In genomic region chr19:45884682-45885555, GRCh38 we compare ENCODE assay signal across 8 cellular contexts. TPM values are rescaled to one million over a fixed set of nuclear protein-coding genes. Genes with fewer than 3 reads are reported as not detected.
DNase-seq lines count a peak whose midpoint lies in the region; ATAC-seq, FAIRE-seq and TF ChIP-seq lines count a peak whose summit lies in the region.

No MANE protein-coding gene starts in this region.

- CTCF ChIA-PET in AG04450 (lab: Charles Lee), result interaction anchor here (0.6 to 0.8 kb wide), 3 partner anchors 18 to 116 kb away, joined by 3 to 7 read pairs (median 3); partner anchors contain the start of genes FOXA3, MYPOP, SIX5 and SYMPK

- FAIRE-seq in pancreas (lab: Jason Lieb, UNC), result no peak

- WGBS in pancreas, 2 donors, result 19 to 23% methylated on average over 66 to 72 of the region's 72 CpGs

- POLR2A ChIA-PET in AG04450 (lab: Yijun Ruan, JAX), result interaction anchor here (1.4 kb wide), 1 partner anchor 22 kb away, joined by 6 read pairs; the partner anchor contains the start of gene SYMPK

- TF ChIP-seq CTCF in AG04450 (IDR thresholded peaks at IDR 0.05; ENCODE audit: low read depth, low read length), result no peak
- TF ChIP-seq CTCF in GM13977 (IDR thresholded peaks at IDR 0.05; ENCODE audit: extremely low read depth, insufficient read depth, missing control alignments), result no peak
- TF ChIP-seq CTCF in epithelial cell of proximal tubule (conservative IDR thresholded peaks at IDR 0.05; ENCODE audit: low read depth, low read length), result no peak
- TF ChIP-seq CTCF in pancreas (IDR thresholded peaks at IDR 0.05), result no peak

- in situ Hi-C loops in GM13977 (cut with MboI; ENCODE audit: low pct_unique_long_range_greater_than_20kb, low sequenced_read_pairs, unreplicated experiment), result no loop called here

- intact Hi-C loops in pancreas (cut with DNase I), result no loop called here

- ATAC-seq in pancreas (no peak), HG03196 (IDR thresholded peaks at IDR 0.05; ENCODE audit: unreplicated experiment) (no peak)

- DNase-seq in AG04450 (ENCODE audit: low read depth, low spot score) (no peak), GM13977 (ENCODE audit: low spot score) (peak; percentile 67), SJCRH30 (peak; percentile 33 to 48), epithelial cell of proximal tubule (ENCODE audit: low read depth) (no peak), pancreas (peak in 5 of 6 donors; percentile 54 to 89 (median 70)), LoVo (ENCODE audit: low spot score) (no peak), inferior parietal cortex (ENCODE audit: extremely low spot score) (no peak)

- peaks cover 4% of the 10 kb centered on the region; the same call in 1 of the 2 replicates for H3K36me3 ChIP-seq in SJCRH30
- H3K36me3 ChIP-seq in pancreas, result no peaks in the 10 kb centered on the region

- H3K27ac ChIP-seq in AG04450 (ENCODE audit: low read depth, low read length), result no peak overlapping the region
- H3K27ac ChIP-seq in SJCRH30, result peak overlapping the region; percentile 69; the same call in 1 of the 2 replicates
- H3K27ac ChIP-seq in pancreas, result peak overlapping the region; percentile 73 to 92 (median 86)

- H3K4me3 ChIP-seq in AG04450 (ENCODE audit: low read depth, low read length) (peak overlapping the region; percentile 73), SJCRH30 (peak overlapping the region; percentile 80), epithelial cell of proximal tubule (ENCODE audit: low read depth, low read length) (peak overlapping the region; percentile 70), pancreas (peak overlapping the region; percentile 72 to 83 (median 80))

- H3K27me3 ChIP-seq in AG04450 (ENCODE audit: control insufficient read depth, insufficient read depth, low read length) (no peaks in the 10 kb centered on the region), SJCRH30 (no peaks in the 10 kb centered on the region), pancreas (no peaks in the 10 kb centered on the region)

- H3K9me3 ChIP-seq in AG04450 (ENCODE audit: control insufficient read depth, insufficient read depth, low read length) (peaks cover 6% of the 10 kb centered on the region; the same call in 1 of the 2 replicates), SJCRH30 (replicated peaks) (no peaks in the 10 kb centered on the region), pancreas (no peaks in the 10 kb centered on the region)

- H3K4me1 ChIP-seq in SJCRH30 (peaks cover 27% of the 10 kb centered on the region), pancreas (peaks cover 18 to 37% (median 33%) of the 10 kb centered on the region in 3 donors)

RNA-seq across cellular contexts. Expression of gene IRF2BP1, which starts 1.0 kb away (rescaled TPM):
- polyA plus RNA-seq in AG04450 (2011; rRNA removed) (5.0 and 6.5 TPM in 2 replicates), pancreas (10 to 100 TPM; 13.3 to 21.5 TPM)
- polyA minus RNA-seq in AG04450 (2011; rRNA and poly(A)+ RNA removed), result 5.9 and 7.0 TPM in 2 replicates
- total RNA-seq in SJCRH30 (2014; rRNA removed; shearing (Covaris generic)), result 31.0 and 31.4 TPM in 2 replicates
- total RNA-seq in epithelial cell of proximal tubule (26.8 and 31.2 TPM in 2 replicates), pancreas (10 to 100 TPM; 10.0 to 19.4 (median 14.7) TPM)

RNA-seq across cellular contexts. Expression of gene MYPOP, which starts 17.5 kb away (rescaled TPM):
- polyA plus RNA-seq in AG04450 (2011; rRNA removed) (1.4 and 1.6 TPM in 2 replicates), pancreas (1 to 10 TPM; 5.2 to 6.9 TPM)
- 0.70 and 1.4 TPM in 2 replicates for polyA minus RNA-seq in AG04450 (2011; rRNA and poly(A)+ RNA removed)
- total RNA-seq in SJCRH30 (2014; rRNA removed; shearing (Covaris generic)), result 1.8 and 2.5 TPM in 2 replicates
- total RNA-seq in epithelial cell of proximal tubule (1.3 and 2.0 TPM in 2 replicates), pancreas (1 to 10 TPM; 3.6 to 5.6 (median 4.4) TPM)

RNA-seq across cellular contexts. Expression of gene FOXA3, which starts 20.8 kb away (rescaled TPM):
- polyA plus RNA-seq in AG04450 (2011; rRNA removed), result not detected in 2 replicates
- not detected in 2 replicates for polyA minus RNA-seq in AG04450 (2011; rRNA and poly(A)+ RNA removed)
- 0.45 and 0.53 TPM in 2 replicates for total RNA-seq in SJCRH30 (2014; rRNA removed; shearing (Covaris generic))
- 1.1 and 2.8 TPM in 2 replicates for total RNA-seq in epithelial cell of proximal tubule
- 10 to 100 TPM; 20.6 to 45.0 (median 28.3) TPM for total RNA-seq in pancreas
- polyA plus RNA-seq in pancreas, result 10 to 100 TPM; 19.8 to 24.1 TPM

RNA-seq across cellular contexts. Expression of gene SYMPK, which starts 22.0 kb away (rescaled TPM):
- polyA plus RNA-seq in AG04450 (2011; rRNA removed) (54.3 and 63.1 TPM in 2 replicates), pancreas (100 to 1,000 TPM; 133 to 142 TPM)
- 71.8 and 83.3 TPM in 2 replicates for polyA minus RNA-seq in AG04450 (2011; rRNA and poly(A)+ RNA removed)
- 25.6 and 32.6 TPM in 2 replicates for total RNA-seq in SJCRH30 (2014; rRNA removed; shearing (Covaris generic))
- total RNA-seq in epithelial cell of proximal tubule (22.9 and 26.0 TPM in 2 replicates), pancreas (10 to 100 TPM; 25.7 to 44.7 (median 28.5) TPM)

RNA-seq across cellular contexts. Expression of gene NANOS2, which starts 29.7 kb away (rescaled TPM):
- not detected in 2 replicates for polyA plus RNA-seq in AG04450 (2011; rRNA removed)
- polyA minus RNA-seq in AG04450 (2011; rRNA and poly(A)+ RNA removed), result not detected in 2 replicates
- total RNA-seq in SJCRH30 (2014; rRNA removed; shearing (Covaris generic)), result not detected in 2 replicates
- total RNA-seq in epithelial cell of proximal tubule, result not detected in 2 replicates
- total RNA-seq in pancreas, result not detected
- polyA plus RNA-seq in pancreas, result not detected

Comparison
In these comparisons a context has a peak if more than half of its experiments do, and no peak if none do; other contexts are left out.
1. DNase-seq: peak in GM13977 (single experiment), SJCRH30 (2 of 2) and pancreas (5 of 6); none in AG04450 (single experiment), epithelial cell of proximal tubule (single experiment), LoVo (single experiment) and inferior parietal cortex (single experiment).
2. Peak in every context shown above with its lines, with median percentiles within 50 percentile points of each other: H3K4me3 ChIP-seq.